Comparison of ENCODE assay signal across 11 cellular contexts in genomic region chr7:92142791-92143190, GRCh38. TPM values are rescaled to one million over a fixed set of nuclear protein-coding genes. Genes with fewer than 3 reads are reported as not detected.
"Had no signal": no experiment of that assay in that cellular context is flagged by ENCODE, and none has a peak within 500 bp of the region (broad histone marks: within the 10 kb centered on the region; RNA-seq: fewer than 3 reads in every experiment).

No MANE protein-coding gene starts in this region.

RNA-seq across cellular contexts. Expression of gene LRRD1, which starts 36.2 kb away (rescaled TPM):
- total RNA-seq: activated B cell treated with CpG ODN at 0.5 μM for 24 hours; activated CD4-positive, alpha-beta memory T cell treated with anti-CD3 and anti-CD28 coated beads for 36 hours; activated CD4-positive, alpha-beta memory T cell treated with anti-CD3 and anti-CD28 coated beads, Interleukin-2, amount 10 ng/mL, durations not matched to agents 7 days and 5 days; activated CD4-positive, alpha-beta T cell treated with anti-CD3 and anti-CD28 coated beads for 36 hours; activated CD4-positive, alpha-beta T cell treated with anti-CD3 and anti-CD28 coated beads, Interleukin-2, amount 10 ng/mL, durations not matched to agents 24 days and 14 days; activated CD4-positive, alpha-beta T cell treated with anti-CD3 and anti-CD28 coated beads, Interleukin-2, amount 10 ng/mL, durations not matched to agents 7 days and 5 days; activated CD8-positive, alpha-beta memory T cell treated with anti-CD3 and anti-CD28 coated beads for 36 hours; activated CD8-positive, alpha-beta memory T cell treated with anti-CD3 and anti-CD28 coated beads, Interleukin-2, amount 10 ng/mL, durations not matched to agents 7 days and 5 days; activated CD8-positive, alpha-beta T cell treated with anti-CD3 and anti-CD28 coated beads for 36 hours; T-cell; T-helper 1 cell treated with Interleukin-12 subunit alpha and Interleukin-12 subunit beta and Interleukin-4 antibody, amounts not matched to agents 30 ng/mL and 1 ng/mL, for 36 hours had no signal
